Comparison of ENCODE assay signal across 8 cellular contexts in the genomic region with DNA sequence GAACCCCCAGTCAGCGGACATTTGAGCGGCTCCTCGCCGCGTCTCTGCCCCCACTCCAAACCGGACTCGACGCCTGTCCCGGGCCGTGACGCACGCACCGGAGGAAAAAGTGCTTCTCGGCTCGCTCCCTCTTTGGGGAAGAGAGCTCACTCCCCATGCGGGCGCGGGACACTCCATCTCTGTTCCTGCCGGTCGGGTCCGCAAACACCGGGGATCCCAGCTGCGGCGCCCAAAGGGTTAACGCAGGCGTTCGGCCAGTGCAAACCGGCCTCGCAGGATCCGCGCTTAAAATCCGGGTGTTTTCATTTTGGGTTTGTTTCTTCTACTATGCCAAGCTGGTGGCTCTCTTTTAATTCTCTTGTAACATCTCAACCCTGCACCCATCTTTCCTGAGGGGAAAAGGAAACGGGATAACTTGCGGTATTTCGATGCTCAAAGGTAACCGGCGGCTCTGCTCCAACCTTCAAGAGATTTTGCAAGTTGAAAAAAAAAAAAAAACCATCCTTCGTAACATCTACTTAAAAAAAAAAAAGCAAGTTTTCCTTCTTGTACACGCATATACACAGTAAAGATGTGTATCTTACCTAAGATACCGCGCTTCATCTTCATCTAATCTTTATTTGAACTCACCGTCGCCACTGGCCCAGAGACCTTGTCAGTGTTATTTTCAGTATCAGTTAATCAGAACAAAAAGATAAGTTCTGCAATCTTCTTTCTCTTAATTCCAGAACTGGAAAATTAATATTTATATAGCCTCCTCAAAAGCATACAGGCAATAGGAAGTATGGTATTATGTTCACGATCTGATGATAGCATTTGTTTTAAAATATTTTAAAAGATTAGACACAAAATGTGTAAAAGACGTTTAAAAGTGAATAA. TPM values are rescaled to one million over a fixed set of nuclear protein-coding genes. Genes with fewer than 3 reads are reported as not detected.
DNase-seq lines count a peak whose midpoint lies in the region; ATAC-seq and TF ChIP-seq lines count a peak whose summit lies in the region.

No MANE protein-coding gene starts in this region.

- no peaks in the 10 kb centered on the region for H3K27me3 ChIP-seq in BJ (ENCODE audit: control insufficient read depth, insufficient read depth, low read length)

- intact Hi-C loops in sciatic nerve (cut with DNase I), result no loop called here

- POLR2A ChIA-PET in BJ (lab: Charles Lee), result no interaction called here

- TF ChIP-seq CTCF in BJ (IDR thresholded peaks at IDR 0.05; ENCODE audit: insufficient read depth, low read depth, low read length), result no peak

- CTCF ChIA-PET in BJ (lab: Yijun Ruan, JAX), result interaction anchor here (1.0 to 1.4 kb wide), 3 partner anchors 16 to 240 kb away, joined by 3 to 4 read pairs (median 3); no protein-coding TSS in a partner anchor

- no peaks in the 10 kb centered on the region for H3K36me3 ChIP-seq in BJ (ENCODE audit: control insufficient read depth, insufficient read depth, low read length)

- ATAC-seq in GM19328 (IDR thresholded peaks at IDR 0.05; ENCODE audit: unreplicated experiment) (peak; percentile 0), sciatic nerve (no peak)

- peak overlapping the region; percentile 98 for H3K4me3 ChIP-seq in BJ (ENCODE audit: low read depth, low read length)

- DNase-seq in BJ (ENCODE audit: low read depth), result no peak
- peak; percentile 74 for DNase-seq in NCI-H2227 (lab: John Stamatoyannopoulos, UW; ENCODE audit: unreplicated experiment)
- DNase-seq in anterior cingulate cortex (lab: John Stamatoyannopoulos, UW), result peak in 31 of 58 donors; percentile 37 to 87 (median 70)
- DNase-seq in hypothalamus (lab: John Stamatoyannopoulos, UW), result peak in 27 of 51 donors; percentile 38 to 90 (median 63)
- peak; percentile 85 for DNase-seq in sciatic nerve (ENCODE audit: low spot score)
- DNase-seq in NCI-H187 (lab: John Stamatoyannopoulos, UW), result no peak
- DNase-seq in putamen (ENCODE audit: low spot score), result no peak

RNA-seq across cellular contexts. Expression of a gene that starts 1.6 kb away (rescaled TPM):
- polyA plus RNA-seq in BJ (2011; rRNA removed), result 12.8 and 34.4 TPM in 2 replicates
- polyA minus RNA-seq in BJ (2011; rRNA and poly(A)+ RNA removed), result 15.4 and 25.5 TPM in 2 replicates
- total RNA-seq in sciatic nerve, result 43.3 TPM

Comparison
In these comparisons a context has a peak if more than half of its experiments do, and no peak if none do; other contexts are left out.
1. DNase-seq: peak in NCI-H2227 (single experiment), anterior cingulate cortex (31 of 58), hypothalamus (27 of 51) and sciatic nerve (single experiment); none in BJ (single experiment), NCI-H187 (0 of 2) and putamen (single experiment).